In the genomic region with DNA sequence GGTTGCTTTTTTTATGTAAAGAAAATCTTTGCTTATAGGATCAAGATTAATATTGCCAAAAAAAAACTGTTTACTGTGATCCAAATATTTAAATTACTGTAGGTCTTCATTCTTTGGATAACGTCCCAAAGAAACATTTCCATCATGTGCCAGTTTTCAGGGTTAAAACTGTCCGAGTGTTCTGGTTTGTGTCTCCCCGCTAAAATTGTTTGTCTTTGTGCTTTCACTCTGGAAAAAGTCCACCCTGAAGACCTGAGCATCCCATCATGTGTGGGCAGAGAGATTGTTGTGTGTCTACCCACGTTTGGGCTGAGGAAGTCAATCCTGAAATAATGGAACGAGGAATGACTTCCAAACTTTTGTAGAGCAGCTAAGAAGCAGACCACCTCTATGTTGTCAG, we compare ENCODE assay signal across 30 cellular contexts.
"Had no signal": no experiment of that assay in that cellular context is flagged by ENCODE, and none has a peak within 500 bp of the region (broad histone marks: within the 10 kb centered on the region; RNA-seq: fewer than 3 reads in every experiment).

No MANE protein-coding gene starts in this region.

- ATAC-seq: activated CD4-positive, CD25-positive, alpha-beta regulatory T cell treated with anti-CD3 and anti-CD28 coated beads, Interleukin-2, amount 50 U/mL, for 24 hours; activated CD8-positive, alpha-beta T cell treated with anti-CD3 and anti-CD28 coated beads for 36 hours; activated T-cell treated with anti-CD3 and anti-CD28 coated beads, Interleukin-2, amount 50 U/mL, for 4 hours; activated T-helper 17 cell treated with anti-CD3 and anti-CD28 coated beads, Interleukin-2, amount 50 U/mL, for 72 hours; effector memory CD8-positive, alpha-beta T cell; T-helper 17 cell had no signal

- FAIRE-seq: colon had no signal

- H3K4me1 ChIP-seq: esophagus squamous epithelium had no signal

- H3K27me3 ChIP-seq: body of pancreas, esophagus squamous epithelium had no signal

- H3K9me3 Mint-ChIP-seq: activated B cell treated with CpG ODN at 0.5 μM for 24 hours; activated CD8-positive, alpha-beta T cell treated with anti-CD3 and anti-CD28 coated beads for 36 hours; activated T-cell treated with anti-CD3 and anti-CD28 coated beads, Interleukin-2, amount 50 U/mL, for 4 hours; activated T-helper 17 cell treated with anti-CD3 and anti-CD28 coated beads, Interleukin-2, amount 50 U/mL, for 72 hours; effector memory CD8-positive, alpha-beta T cell; T-helper 2 cell treated with Interferon-gamma antibody and Interleukin-4, amounts not matched to agents 5 μg/mL and 100 μg/mL, for 36 hours had no signal

- H3K9me3 ChIP-seq: body of pancreas, esophagus squamous epithelium had no signal

- H3K27me3 Mint-ChIP-seq: activated CD8-positive, alpha-beta T cell treated with anti-CD3 and anti-CD28 coated beads for 36 hours had no signal

- H3K4me3 ChIP-seq: body of pancreas, esophagus squamous epithelium had no signal

- H3K4me3 Mint-ChIP-seq: activated B cell treated with CpG ODN at 0.5 μM for 24 hours; activated CD8-positive, alpha-beta T cell treated with anti-CD3 and anti-CD28 coated beads for 36 hours; activated naive CD8-positive, alpha-beta T cell; activated T-cell treated with anti-CD3 and anti-CD28 coated beads, Interleukin-2, amount 50 U/mL, for 4 hours; activated T-helper 17 cell treated with anti-CD3 and anti-CD28 coated beads, Interleukin-2, amount 50 U/mL, for 72 hours; effector memory CD8-positive, alpha-beta T cell; T-helper 17 cell; T-helper 2 cell treated with Interferon-gamma antibody and Interleukin-4, amounts not matched to agents 5 μg/mL and 100 μg/mL, for 36 hours had no signal

- H3K36me3 Mint-ChIP-seq: activated naive CD8-positive, alpha-beta T cell had no signal

- H3K27ac ChIP-seq: body of pancreas, esophagus squamous epithelium, WERI-Rb-1 had no signal

- DNase-seq: activated B cell treated with CpG ODN at 0.5 μM for 24 hours; activated CD4-positive, alpha-beta T cell treated with anti-CD3 and anti-CD28 coated beads for 48 hours; activated CD4-positive, alpha-beta T cell treated with anti-CD3 and anti-CD28 coated beads, Interleukin-2, amount 50 U/mL, for 1 hour; activated CD4-positive, alpha-beta T cell treated with anti-CD3 and anti-CD28 coated beads, Interleukin-2, amount 50 U/mL, for 48 hours; activated CD8-positive, alpha-beta memory T cell treated with anti-CD3 and anti-CD28 coated beads for 24 hours; activated CD8-positive, alpha-beta T cell treated with anti-CD3 and anti-CD28 coated beads for 36 hours; activated effector memory CD4-positive, alpha-beta T cell treated with Interleukin-2 at 50 U/mL for 16 hours; activated gamma-delta T cell treated with Interleukin-2 at 50 U/mL for 16 hours; activated naive CD4-positive, alpha-beta T cell treated with anti-CD3 and anti-CD28 coated beads, Interleukin-2, amount 50 U/mL, for 16 hours; activated naive CD4-positive, alpha-beta T cell treated with Interleukin-2 at 50 U/mL for 16 hours; activated T-cell treated with anti-CD3 and anti-CD28 coated beads, Interleukin-2, amount 50 U/mL, for 4 hours; amygdala; aorta; body of pancreas; cortex of kidney; dermis blood vessel endothelial cell; effector CD4-positive, alpha-beta T cell; effector memory CD8-positive, alpha-beta T cell; erythroblast; esophagus squamous epithelium; foreskin melanocyte; T-helper 1 cell; T-helper 17 cell; T1000; WERI-Rb-1 had no signal

- H3K36me3 ChIP-seq: esophagus squamous epithelium, WERI-Rb-1 had no signal

- H3K4me1 Mint-ChIP-seq: activated B cell treated with CpG ODN at 0.5 μM for 24 hours; activated T-helper 17 cell treated with anti-CD3 and anti-CD28 coated beads, Interleukin-2, amount 50 U/mL, for 72 hours; T-helper 17 cell had no signal

- H3K27ac Mint-ChIP-seq: activated B cell treated with CpG ODN at 0.5 μM for 24 hours; activated CD8-positive, alpha-beta T cell treated with anti-CD3 and anti-CD28 coated beads for 36 hours; activated naive CD8-positive, alpha-beta T cell; activated T-helper 17 cell treated with anti-CD3 and anti-CD28 coated beads, Interleukin-2, amount 50 U/mL, for 72 hours; effector memory CD8-positive, alpha-beta T cell; T-helper 17 cell; T-helper 2 cell treated with Interferon-gamma antibody and Interleukin-4, amounts not matched to agents 5 μg/mL and 100 μg/mL, for 36 hours had no signal
